In genomic region chr6:116450769-116451740, GRCh38 we compare ENCODE assay signal across 8 cellular contexts. TPM values are rescaled to one million over a fixed set of nuclear protein-coding genes. Genes with fewer than 3 reads are reported as not detected.
DNase-seq lines count a peak whose midpoint lies in the region; ATAC-seq and TF ChIP-seq lines count a peak whose summit lies in the region.
"Had no signal": no experiment of that assay in that cellular context is flagged by ENCODE, and none has a peak within 500 bp of the region (broad histone marks: within the 10 kb centered on the region; RNA-seq: fewer than 3 reads in every experiment).

No MANE protein-coding gene starts in this region.

- no peak for TF ChIP-seq POLR2A in gastrocnemius medialis (IDR thresholded peaks at IDR 0.05)

- H3K27me3 Mint-ChIP-seq in mesothelial cell of epicardium (ENCODE audit: low read depth) = no peaks in the 10 kb centered on the region

- intact Hi-C loops in gastrocnemius medialis (cut with DNase I; ENCODE audit: low total_unique reads) = no loop called here

- H3K36me3 ChIP-seq in gastrocnemius medialis = no peaks in the 10 kb centered on the region
- H3K36me3 ChIP-seq: Peyer's patch had no signal

- no peak overlapping the region for H3K4me3 Mint-ChIP-seq in mesothelial cell of epicardium

- no peaks in the 10 kb centered on the region for H3K9me3 ChIP-seq in gastrocnemius medialis
- H3K9me3 ChIP-seq: Peyer's patch had no signal

- DNase-seq in NCI-H226 = peak; percentile 81
- DNase-seq in mesothelial cell of epicardium (ENCODE audit: low spot score in 2 of 2, unreplicated experiment in 2 of 2) = no peak
- no peak for DNase-seq in GM19240 (ENCODE audit: insufficient read length, low spot score)
- DNase-seq in activated T-cell treated with anti-CD3 and anti-CD28 coated beads, Interleukin-2, amount 50 U/mL, for 48 hours = no peak
- DNase-seq in gastrocnemius medialis = no peak

- H3K27me3 ChIP-seq in gastrocnemius medialis = no peaks in the 10 kb centered on the region
- H3K27me3 ChIP-seq: Peyer's patch had no signal

- no peaks in the 10 kb centered on the region for H3K36me3 Mint-ChIP-seq in mesothelial cell of epicardium

- TF ChIP-seq CTCF in mesothelial cell of epicardium (IDR thresholded peaks at IDR 0.05; ENCODE audit: unreplicated experiment) (no peak), gastrocnemius medialis (IDR thresholded peaks at IDR 0.05 in 4 of 5, conservative IDR thresholded peaks at IDR 0.05 in 1 of 5) (no peak)

- H3K4me3 ChIP-seq in gastrocnemius medialis = no peak overlapping the region
- H3K4me3 ChIP-seq: Peyer's patch had no signal

- H3K27ac Mint-ChIP-seq in mesothelial cell of epicardium = peak overlapping the region; percentile 49

- in situ Hi-C loops in gastrocnemius medialis (cut with MboI; ENCODE audit: low sequenced_read_pairs in 4 of 4) = no loop called here

- no peaks in the 10 kb centered on the region for H3K4me1 ChIP-seq in gastrocnemius medialis
- H3K4me1 ChIP-seq: Peyer's patch had no signal

- peak; percentile 81 for ATAC-seq in GM19035 (IDR thresholded peaks at IDR 0.05; ENCODE audit: unreplicated experiment)
- ATAC-seq in HG02870 (IDR thresholded peaks at IDR 0.05; ENCODE audit: unreplicated experiment) = peak; percentile 79
- ATAC-seq in gastrocnemius medialis = no peak

- H3K27ac ChIP-seq in gastrocnemius medialis = no peak overlapping the region

- peaks cover 39% of the 10 kb centered on the region for H3K4me1 Mint-ChIP-seq in mesothelial cell of epicardium

- H3K9me3 Mint-ChIP-seq in mesothelial cell of epicardium = no peaks in the 10 kb centered on the region

RNA-seq across cellular contexts. Expression of gene CALHM6, which starts 10.1 kb away (rescaled TPM):
- total RNA-seq in mesothelial cell of epicardium (2.2 to 2.4 TPM (median 2.4 TPM) in 3 replicates), gastrocnemius medialis (1 to 10 TPM in 1 of 4 donors, under 1 TPM in 3; 0.63 to 2.3 (median 0.86) TPM)

Comparison
In these comparisons a context has a peak if more than half of its experiments do, and no peak if none do; other contexts are left out.
1. ATAC-seq: peak in GM19035 (single experiment) and HG02870 (single experiment); none in gastrocnemius medialis (0 of 2).